Comparison of ENCODE assay signal across 8 cellular contexts in the genomic region with DNA sequence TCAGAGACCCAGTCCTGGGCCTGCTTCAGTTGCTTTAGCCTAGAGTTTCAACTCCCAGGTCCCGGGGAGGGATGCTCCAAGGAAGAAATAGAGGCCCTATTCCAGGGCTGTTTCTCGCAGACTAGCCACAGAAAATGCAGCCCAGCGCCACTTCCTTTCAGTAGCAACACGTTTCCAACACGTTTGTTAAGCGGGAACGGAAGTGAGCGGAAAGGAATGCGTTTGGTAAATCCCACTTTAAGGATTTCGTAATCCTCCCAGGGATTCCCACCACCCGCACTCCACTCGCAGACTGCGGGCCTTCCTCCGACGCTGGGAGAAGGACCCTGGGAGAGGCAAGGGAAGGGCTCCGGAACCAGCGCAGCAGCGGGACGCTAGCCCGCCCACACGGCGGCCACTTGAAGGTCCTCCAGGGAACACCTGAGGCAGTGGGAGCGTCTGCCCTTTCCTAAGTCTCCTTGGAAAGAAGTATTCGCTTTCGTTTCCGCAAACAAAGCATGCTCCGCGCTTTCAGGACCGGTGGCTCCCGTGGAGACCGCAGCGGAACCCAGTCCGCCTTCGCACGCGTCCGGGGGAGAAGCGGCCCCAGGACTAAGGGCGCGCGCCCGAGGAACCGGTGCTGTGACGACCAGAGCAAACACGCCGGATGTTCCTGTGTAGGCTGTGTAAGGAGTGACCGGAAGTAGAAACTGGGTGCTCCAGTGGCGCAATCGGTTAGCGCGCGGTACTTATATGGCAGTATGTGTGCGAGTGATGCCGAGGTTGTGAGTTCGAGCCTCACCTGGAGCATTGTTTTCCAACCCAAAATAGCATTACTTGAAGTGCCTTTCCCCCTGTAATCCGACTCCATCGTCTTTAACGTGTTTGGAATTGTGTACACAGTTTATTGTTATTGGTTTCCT.
DNase-seq lines count a peak whose midpoint lies in the region; ATAC-seq and TF ChIP-seq lines count a peak whose summit lies in the region.

No MANE protein-coding gene starts in this region.

- ATAC-seq in GM21619 (IDR thresholded peaks at IDR 0.05; ENCODE audit: unreplicated experiment) (peak; percentile 86), GM19328 (IDR thresholded peaks at IDR 0.05; ENCODE audit: unreplicated experiment) (no peak)

- H3K4me3 ChIP-seq in choroid plexus epithelial cell (ENCODE audit: low read depth, low read length) (peak overlapping the region; percentile 78), kidney epithelial cell (ENCODE audit: low read depth, low read length) (peak overlapping the region; percentile 57)

- no peaks in the 10 kb centered on the region for H3K36me3 ChIP-seq in kidney epithelial cell (ENCODE audit: control insufficient read depth, insufficient read depth, low read length)

- no peak for TF ChIP-seq CTCF in choroid plexus epithelial cell (conservative IDR thresholded peaks at IDR 0.05; ENCODE audit: low read depth, low read length)
- no peak for TF ChIP-seq CTCF in kidney epithelial cell (IDR thresholded peaks at IDR 0.05; ENCODE audit: insufficient read depth, low read length, poor library complexity, severe bottlenecking)

- DNase-seq in CMK (ENCODE audit: low read depth) (peak; percentile 93), NCI-H1930 (lab: John Stamatoyannopoulos, UW) (peak; percentile 84 to 88), choroid plexus epithelial cell (ENCODE audit: low read depth) (peak; percentile 95), kidney epithelial cell (ENCODE audit: low read depth) (peak; percentile 78)
- DNase-seq in activated CD4-positive, CD25-positive, alpha-beta regulatory T cell treated with anti-CD3 and anti-CD28 coated beads, Interleukin-2, amount 50 U/mL, for 72 hours, result peak; percentile 76
- peak; percentile 49 to 62 for DNase-seq in stimulated activated CD4-positive, alpha-beta T cell treated with anti-CD3 and anti-CD28 coated beads, Interleukin-12 subunit alpha, Interleukin-12 subunit beta, amount 100 ng/mL, for 24 hours (ENCODE audit: low read depth in 2 of 2)

- H3K27me3 ChIP-seq in kidney epithelial cell (ENCODE audit: control insufficient read depth, insufficient read depth, low read length), result no peaks in the 10 kb centered on the region
